11 cellular contexts compared by ENCODE assay signal in the genomic region with DNA sequence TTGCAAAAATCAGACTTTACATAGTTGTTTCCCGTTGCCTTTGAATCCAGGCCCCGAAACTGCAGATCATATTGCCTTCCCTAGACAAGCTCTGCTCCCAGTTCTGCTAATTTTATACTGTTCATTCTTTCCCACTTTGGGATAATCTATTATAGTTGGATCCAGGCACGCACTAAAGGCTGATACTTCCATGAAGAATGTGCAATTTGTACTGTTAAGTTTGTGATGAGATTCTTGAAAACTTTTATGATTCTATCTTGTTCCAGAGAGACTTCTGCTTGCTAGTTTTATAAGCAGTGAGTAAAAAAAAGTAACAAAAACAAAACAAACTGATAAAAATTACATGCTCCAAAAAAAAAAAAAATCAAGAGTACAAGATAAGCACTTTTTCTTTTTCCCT.
DNase-seq lines count a peak whose midpoint lies in the region; ATAC-seq lines count a peak whose summit lies in the region.
"Had no signal": no experiment of that assay in that cellular context is flagged by ENCODE, and none has a peak within 500 bp of the region (broad histone marks: within the 10 kb centered on the region; RNA-seq: fewer than 3 reads in every experiment).

No MANE protein-coding gene starts in this region.

- H2AFZ ChIP-seq in GM23248: peak overlapping the region; percentile 45; the same call in 1 of the 2 replicates

- no peaks in the 10 kb centered on the region for H4K20me1 ChIP-seq in GM23248 (ENCODE audit: insufficient read depth)

- peak overlapping the region; percentile 30 for H3K4me2 ChIP-seq in GM23248 (ENCODE audit: unreplicated experiment)

- no peaks in the 10 kb centered on the region for H3K9me2 ChIP-seq in GM23248 (ENCODE audit: insufficient read depth)

- H3K9me3 ChIP-seq in GM23248 (ENCODE audit: low read depth): no peaks in the 10 kb centered on the region
- H3K9me3 ChIP-seq: esophagus muscularis mucosa had no signal

- POLR2A ChIA-PET in activated naive CD8-positive, alpha-beta T cell treated with anti-CD3 and anti-CD28 coated beads, Interleukin-2, amount 10 ng/mL, durations not matched to agents 7 days and 5 days (lab: Charles Lee): no interaction called here

- peaks cover 21% of the 10 kb centered on the region for H3K4me1 Mint-ChIP-seq in activated naive CD8-positive, alpha-beta T cell treated with anti-CD3 and anti-CD28 coated beads, Interleukin-2, amount 10 ng/mL, durations not matched to agents 7 days and 5 days
- H3K4me1 Mint-ChIP-seq in stimulated activated memory B cell treated with anti-CD40 and anti-IgM and Interleukin-4, amounts not matched to agents 10 μg/mL and 1 μg/mL and 100 μg/mL, for 72 hours: peaks cover 14% of the 10 kb centered on the region

- H3K36me3 ChIP-seq in GM23248 (ENCODE audit: low read depth): no peaks in the 10 kb centered on the region
- H3K36me3 ChIP-seq: esophagus muscularis mucosa had no signal

- intact Hi-C loops in left cardiac atrium (cut with DNase I): no loop called here

- no peaks in the 10 kb centered on the region for H3F3A ChIP-seq in GM23248 (ENCODE audit: insufficient read depth)

- H3K27ac Mint-ChIP-seq in activated naive CD8-positive, alpha-beta T cell treated with anti-CD3 and anti-CD28 coated beads, Interleukin-2, amount 10 ng/mL, durations not matched to agents 7 days and 5 days: no peak overlapping the region
- peak overlapping the region; percentile 35 for H3K27ac Mint-ChIP-seq in stimulated activated memory B cell treated with anti-CD40 and anti-IgM and Interleukin-4, amounts not matched to agents 10 μg/mL and 1 μg/mL and 100 μg/mL, for 72 hours

- H3K27me3 ChIP-seq in GM23248 (replicated peaks; ENCODE audit: insufficient read depth): no peaks in the 10 kb centered on the region
- H3K27me3 ChIP-seq: esophagus muscularis mucosa had no signal

- no peak for ATAC-seq in activated naive CD8-positive, alpha-beta T cell treated with anti-CD3 and anti-CD28 coated beads, Interleukin-2, amount 10 ng/mL, durations not matched to agents 7 days and 5 days (ENCODE audit: low read depth)
- peak; percentile 45 to 46 for ATAC-seq in left cardiac atrium
- ATAC-seq in stimulated activated memory B cell treated with anti-CD40 and anti-IgM and Interleukin-4, amounts not matched to agents 10 μg/mL and 1 μg/mL and 100 μg/mL, for 72 hours: no peak
- no peak for ATAC-seq in HG03280 (IDR thresholded peaks at IDR 0.05; ENCODE audit: unreplicated experiment)

- peaks cover 52% of the 10 kb centered on the region for H3K36me3 Mint-ChIP-seq in activated naive CD8-positive, alpha-beta T cell treated with anti-CD3 and anti-CD28 coated beads, Interleukin-2, amount 10 ng/mL, durations not matched to agents 7 days and 5 days
- H3K36me3 Mint-ChIP-seq in stimulated activated memory B cell treated with anti-CD40 and anti-IgM and Interleukin-4, amounts not matched to agents 10 μg/mL and 1 μg/mL and 100 μg/mL, for 72 hours: peaks cover 51% of the 10 kb centered on the region

- no peaks in the 10 kb centered on the region for H3K9me3 Mint-ChIP-seq in activated naive CD8-positive, alpha-beta T cell treated with anti-CD3 and anti-CD28 coated beads, Interleukin-2, amount 10 ng/mL, durations not matched to agents 7 days and 5 days
- no peaks in the 10 kb centered on the region for H3K9me3 Mint-ChIP-seq in stimulated activated memory B cell treated with anti-CD40 and anti-IgM and Interleukin-4, amounts not matched to agents 10 μg/mL and 1 μg/mL and 100 μg/mL, for 72 hours
- H3K9me3 Mint-ChIP-seq: neural crest cell had no signal

- H3K27ac ChIP-seq in GM23248: no peak overlapping the region

- H3K79me2 ChIP-seq in GM23248 (ENCODE audit: insufficient read depth): no peaks in the 10 kb centered on the region

- no peaks in the 10 kb centered on the region for H3K27me3 Mint-ChIP-seq in activated naive CD8-positive, alpha-beta T cell treated with anti-CD3 and anti-CD28 coated beads, Interleukin-2, amount 10 ng/mL, durations not matched to agents 7 days and 5 days
- no peaks in the 10 kb centered on the region for H3K27me3 Mint-ChIP-seq in stimulated activated memory B cell treated with anti-CD40 and anti-IgM and Interleukin-4, amounts not matched to agents 10 μg/mL and 1 μg/mL and 100 μg/mL, for 72 hours

- no peak overlapping the region for H3K4me3 ChIP-seq in GM23248
- H3K4me3 ChIP-seq: esophagus muscularis mucosa had no signal

- H3K4me3 Mint-ChIP-seq in activated naive CD8-positive, alpha-beta T cell treated with anti-CD3 and anti-CD28 coated beads, Interleukin-2, amount 10 ng/mL, durations not matched to agents 7 days and 5 days: peak overlapping the region; percentile 44
- no peak overlapping the region for H3K4me3 Mint-ChIP-seq in stimulated activated memory B cell treated with anti-CD40 and anti-IgM and Interleukin-4, amounts not matched to agents 10 μg/mL and 1 μg/mL and 100 μg/mL, for 72 hours
- H3K4me3 Mint-ChIP-seq: neural crest cell had no signal

- peaks cover 25% of the 10 kb centered on the region for H3K4me1 ChIP-seq in GM23248 (ENCODE audit: insufficient read depth)

- DNase-seq in GM23248 (peak; percentile 27), left cardiac atrium (no peak), superior temporal gyrus (ENCODE audit: extremely low spot score) (no peak), NCI-H226 (no peak)
- DNase-seq in activated naive CD8-positive, alpha-beta T cell treated with anti-CD3 and anti-CD28 coated beads, Interleukin-2, amount 10 ng/mL, durations not matched to agents 7 days and 5 days: no peak
- DNase-seq: OCI-M1; stimulated activated naive CD4-positive, alpha-beta T cell had no signal

- no peak overlapping the region for H3K9ac ChIP-seq in GM23248

- in situ Hi-C loops in GM23248 (cut with MboI): no loop called here

- whole genome bisulfite sequencing in GM23248 (ENCODE audit: low coverage in 1 of 2, low lambda C conversion rate in 2 of 2, missing lambda C conversion rate in 2 of 2), 2 experiments: 28 to 33% methylated on average over 3 of the region's 3 CpGs

Comparison
In these comparisons a context has a peak if more than half of its experiments do, and no peak if none do; other contexts are left out.
1. ATAC-seq: peak in left cardiac atrium (2 of 2); none in activated naive CD8-positive, alpha-beta T cell treated with anti-CD3 and anti-CD28 coated beads, Interleukin-2, amount 10 ng/mL, durations not matched to agents 7 days and 5 days (single experiment), stimulated activated memory B cell treated with anti-CD40 and anti-IgM and Interleukin-4, amounts not matched to agents 10 μg/mL and 1 μg/mL and 100 μg/mL, for 72 hours (single experiment) and HG03280 (single experiment).